Comparison of ENCODE assay signal across 24 cellular contexts in genomic region chr12:122235741-122236140, GRCh38. TPM values are rescaled to one million over a fixed set of nuclear protein-coding genes. Genes with fewer than 3 reads are reported as not detected.
"Had no signal": no experiment of that assay in that cellular context is flagged by ENCODE, and none has a peak within 500 bp of the region (broad histone marks: within the 10 kb centered on the region; RNA-seq: fewer than 3 reads in every experiment).

No MANE protein-coding gene starts in this region.

- H3K4me1 Mint-ChIP-seq: natural killer cell had no signal

- H3K27ac ChIP-seq: prostate gland, upper lobe of left lung had no signal

- DNase-seq: activated CD4-positive, alpha-beta T cell treated with anti-CD3 and anti-CD28 coated beads, Interleukin-2, amount 10 ng/mL, durations not matched to agents 7 days and 5 days; activated CD8-positive, alpha-beta T cell treated with anti-CD3 and anti-CD28 coated beads, Interleukin-2, amount 10 ng/mL, durations not matched to agents 7 days and 5 days; activated naive CD4-positive, alpha-beta T cell; effector memory CD4-positive, alpha-beta T cell; foreskin melanocyte; hippocampal formation; left ventricle myocardium superior; midbrain; natural killer cell; spleen; stimulated activated CD4-positive, alpha-beta T cell treated with anti-CD3 and anti-CD28 coated beads, Interleukin-4, amount 100 ng/mL, for 1 hour; stimulated activated naive CD4-positive, alpha-beta T cell treated with Interleukin-2 at 50 U/mL for 16 hours; T1000; upper lobe of left lung had no signal

- H3K27me3 ChIP-seq: spleen, upper lobe of left lung had no signal

- H3K4me3 Mint-ChIP-seq: activated CD4-positive, alpha-beta T cell treated with anti-CD3 and anti-CD28 coated beads, Interleukin-2, amount 10 ng/mL, durations not matched to agents 7 days and 5 days; activated CD8-positive, alpha-beta T cell treated with anti-CD3 and anti-CD28 coated beads, Interleukin-2, amount 10 ng/mL, durations not matched to agents 7 days and 5 days; activated naive CD8-positive, alpha-beta T cell; central memory CD8-positive, alpha-beta T cell; natural killer cell had no signal

- H3K9me3 ChIP-seq: prostate gland, spleen, upper lobe of left lung had no signal

- H3K27ac Mint-ChIP-seq: activated CD4-positive, alpha-beta T cell treated with anti-CD3 and anti-CD28 coated beads, Interleukin-2, amount 10 ng/mL, durations not matched to agents 7 days and 5 days; activated CD8-positive, alpha-beta T cell treated with anti-CD3 and anti-CD28 coated beads, Interleukin-2, amount 10 ng/mL, durations not matched to agents 7 days and 5 days; activated naive CD8-positive, alpha-beta T cell; activated T-helper 2 cell treated with anti-CD3 and anti-CD28 coated beads, Interferon-gamma antibody, Interleukin-2, Interleukin-4, amounts not matched to agents 10 μg/mL and 5 μg/mL and 100 μg/mL, durations not matched to agents 14 hours and 24 hours and 36 hours; natural killer cell had no signal

- ATAC-seq: activated CD8-positive, alpha-beta T cell treated with anti-CD3 and anti-CD28 coated beads, Interleukin-2, amount 10 ng/mL, durations not matched to agents 7 days and 5 days; esophagus mucosa; left ventricle myocardium superior; natural killer cell had no signal

- H3K4me3 ChIP-seq: prostate gland, spleen, upper lobe of left lung had no signal

- FAIRE-seq: astrocyte, colon, endothelial cell of umbilical vein had no signal

- H3K4me1 ChIP-seq: prostate gland, upper lobe of left lung had no signal

- H3K27me3 Mint-ChIP-seq: activated CD4-positive, alpha-beta T cell treated with anti-CD3 and anti-CD28 coated beads, Interleukin-2, amount 10 ng/mL, durations not matched to agents 7 days and 5 days; activated naive CD8-positive, alpha-beta T cell; central memory CD8-positive, alpha-beta T cell had no signal

RNA-seq across cellular contexts. Expression of gene B3GNT4, which starts 32.2 kb away (rescaled TPM):
- total RNA-seq: left ventricle myocardium superior, spleen, subcutaneous adipose tissue had no signal

RNA-seq across cellular contexts. Expression of gene LRRC43, which starts 52.8 kb away (rescaled TPM):
- total RNA-seq: activated CD4-positive, alpha-beta T cell treated with anti-CD3 and anti-CD28 coated beads, Interleukin-2, amount 10 ng/mL, durations not matched to agents 7 days and 5 days; activated CD8-positive, alpha-beta T cell treated with anti-CD3 and anti-CD28 coated beads, Interleukin-2, amount 10 ng/mL, durations not matched to agents 7 days and 5 days; T-helper 1 cell treated with Interleukin-12 subunit alpha and Interleukin-12 subunit beta and Interleukin-4 antibody, amounts not matched to agents 30 ng/mL and 1 ng/mL, for 36 hours had no signal
